Comparison of ENCODE assay signal across 20 cellular contexts in the genomic region with DNA sequence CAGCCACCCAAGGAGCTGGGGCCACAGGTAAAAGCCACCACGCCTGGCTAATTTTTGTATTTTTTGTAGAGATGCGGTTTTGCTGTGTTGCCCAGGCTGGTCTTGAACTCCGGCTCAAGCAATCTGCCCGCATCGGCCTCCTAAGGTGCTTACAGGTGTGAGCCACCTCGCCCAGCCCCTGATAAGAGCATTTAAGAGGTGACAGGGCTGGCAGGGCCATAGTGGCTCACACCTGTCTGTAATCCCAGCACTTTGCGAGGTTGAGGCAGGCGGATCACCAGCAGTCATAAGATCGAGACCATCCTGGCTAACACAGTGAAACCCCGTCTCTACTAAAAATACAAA. TPM values are rescaled to one million over a fixed set of nuclear protein-coding genes. Genes with fewer than 3 reads are reported as not detected.
DNase-seq lines count a peak whose midpoint lies in the region; ATAC-seq, FAIRE-seq and TF ChIP-seq lines count a peak whose summit lies in the region.
"Had no signal": no experiment of that assay in that cellular context is flagged by ENCODE, and none has a peak within 500 bp of the region (broad histone marks: within the 10 kb centered on the region; RNA-seq: fewer than 3 reads in every experiment).

No MANE protein-coding gene starts in this region.

- no peak for TF ChIP-seq CTCF in GM12878 (IDR thresholded peaks at IDR 0.05 in 2 of 3, conservative IDR thresholded peaks at IDR 0.05 in 1 of 3; ENCODE audit: control insufficient read depth in 2 of 3, extremely low read depth in 1 of 3, insufficient read depth in 1 of 3, low read depth in 3 of 3, low read length in 3 of 3)
- TF ChIP-seq CTCF in lower leg skin (IDR thresholded peaks at IDR 0.05) = no peak
- no peak for TF ChIP-seq CTCF in vagina (IDR thresholded peaks at IDR 0.05)

- H3K36me3 ChIP-seq in CD8-positive, alpha-beta memory T cell (ENCODE audit: insufficient read depth, low read length) = no peaks in the 10 kb centered on the region
- H3K36me3 ChIP-seq in GM12878 (ENCODE audit: control insufficient read depth in 2 of 2, insufficient read depth in 2 of 2, low read length in 1 of 2) (peaks cover 3 to 9% of the 10 kb centered on the region in 2 experiments; a peak in 3 of 4 replicates), neuronal stem cell (replicated peaks in 1 of 2; ENCODE audit: control insufficient read depth in 2 of 2, insufficient read depth in 2 of 2, low read length in 2 of 2) (peaks cover 19 to 20% of the 10 kb centered on the region in 2 donors), vagina (peaks cover 0 to 26% of the 10 kb centered on the region in 2 donors)
- H3K36me3 ChIP-seq: SJCRH30 had no signal

- no peak overlapping the region for H3K18ac ChIP-seq in neuronal stem cell (ENCODE audit: low read length)

- SMC1A ChIA-PET in GM12878 (lab: Charles Lee; ENCODE audit: uncharacterized antibody, unreplicated experiment) = interaction anchor here (0.8 to 0.9 kb wide), 2 partner anchors 12 to 400 kb away, joined by 3 to 4 read pairs; no protein-coding TSS in a partner anchor

- POLR2A ChIA-PET in CD8-positive, alpha-beta memory T cell (lab: Charles Lee) = interaction anchor here (0.6 to 4.7 kb wide), 6 partner anchors 9 to 51 kb away, joined by 3 to 40 read pairs (median 5); partner anchors contain the start of genes ANKRD39 and CNNM3
- POLR2A ChIA-PET in GM12878 (lab: Charles Lee) = interaction anchor here (0.6 to 0.7 kb wide), 2 partner anchors 34 to 47 kb away, joined by 3 to 4 read pairs; no protein-coding TSS in a partner anchor

- no peak overlapping the region for H3K4ac ChIP-seq in neuronal stem cell (ENCODE audit: low read length)

- peaks cover 5% of the 10 kb centered on the region for H3K79me1 ChIP-seq in neuronal stem cell (ENCODE audit: low read depth, low read length)

- TF ChIP-seq EP300 in GM12878 (IDR thresholded peaks at IDR 0.05; ENCODE audit: borderline replicate concordance in 1 of 2, control insufficient read depth in 1 of 2, low read depth in 2 of 2, low read length in 2 of 2) = no peak

- H3K27me3 ChIP-seq in CD8-positive, alpha-beta memory T cell (ENCODE audit: insufficient read depth, low read length, poor library complexity, severe bottlenecking) = no peaks in the 10 kb centered on the region
- H3K27me3 ChIP-seq in GM12878 (replicated peaks in 1 of 2; ENCODE audit: control insufficient read depth in 2 of 2, insufficient read depth in 2 of 2, low read length in 1 of 2) = no peaks in the 10 kb centered on the region
- H3K27me3 ChIP-seq in neuronal stem cell (ENCODE audit: control insufficient read depth in 3 of 3, insufficient read depth in 3 of 3, low read depth in 1 of 3, low read length in 3 of 3) = no peaks in the 10 kb centered on the region
- H3K27me3 ChIP-seq in vagina = no peaks in the 10 kb centered on the region
- H3K27me3 ChIP-seq: BLaER1, body of pancreas, SJCRH30, transverse colon had no signal

- peak overlapping the region; percentile 71 for H3K14ac ChIP-seq in neuronal stem cell (ENCODE audit: low read length)

- H4K20me1 ChIP-seq in GM12878 (ENCODE audit: control insufficient read depth, insufficient read depth) = no peaks in the 10 kb centered on the region
- H4K20me1 ChIP-seq: BLaER1 had no signal

- no peak overlapping the region for H4K91ac ChIP-seq in neuronal stem cell (ENCODE audit: low read depth, low read length, poor library complexity)

- H2AK5ac ChIP-seq in neuronal stem cell (ENCODE audit: low read depth, low read length) = no peak overlapping the region

- peak overlapping the region; percentile 69 for H3K27ac ChIP-seq in CD8-positive, alpha-beta memory T cell (ENCODE audit: low read depth, low read length)
- H3K27ac ChIP-seq in GM12878 (ENCODE audit: control insufficient read depth, insufficient read depth) (no peak overlapping the region; the same call in 1 of the 2 replicates), neuronal stem cell (replicated peaks; ENCODE audit: low read length) (no peak overlapping the region), vagina (no peak overlapping the region)
- H3K27ac ChIP-seq: BLaER1, SJCRH30 had no signal

- H3K23ac ChIP-seq in neuronal stem cell (ENCODE audit: low read depth, low read length, poor library complexity) = no peak overlapping the region

- peaks cover 0 to 20% (median 3%) of the 10 kb centered on the region in 3 donors for H3K36me3 Mint-ChIP-seq in CD8-positive, alpha-beta memory T cell
- H3K36me3 Mint-ChIP-seq: activated naive CD8-positive, alpha-beta T cell had no signal

- FAIRE-seq in GM12878 (lab: Jason Lieb, UNC) = no peak
- FAIRE-seq: TTC549 had no signal

- DNase-seq in CD8-positive, alpha-beta memory T cell = no peak
- DNase-seq in GM12878 (ENCODE audit: low read depth, low spot score) = no peak
- DNase-seq in neuronal stem cell (ENCODE audit: low spot score) = no peak
- no peak for DNase-seq in DMS153 (lab: John Stamatoyannopoulos, UW)
- no peak for DNase-seq in lower leg skin (ENCODE audit: low spot score in 2 of 2)
- no peak for DNase-seq in vagina (ENCODE audit: extremely low spot score in 2 of 2)
- DNase-seq: body of pancreas, cortex of kidney, DMS79, erythroblast, glutamatergic neuron, midbrain, NCI-H524 treated with DMSO at 0.1 percent for 48 hours, SJCRH30, transverse colon had no signal

- TF ChIP-seq POLR2A in GM12878 (IDR thresholded peaks at IDR 0.05; ENCODE audit: low read depth, low read length) (no peak), lower leg skin (IDR thresholded peaks at IDR 0.05) (no peak), vagina (IDR thresholded peaks at IDR 0.05) (no peak)

- no peak overlapping the region for H2BK15ac ChIP-seq in neuronal stem cell (ENCODE audit: low read length)

- H3K4me2 ChIP-seq in GM12878 (ENCODE audit: control insufficient read depth, insufficient read depth) (peak overlapping the region; percentile 51), neuronal stem cell (ENCODE audit: insufficient read depth, low read length, poor library complexity, severe bottlenecking) (no peak overlapping the region)

- no peak overlapping the region for H2BK12ac ChIP-seq in neuronal stem cell (ENCODE audit: low read length)

- no peaks in the 10 kb centered on the region for H3K9me3 ChIP-seq in CD8-positive, alpha-beta memory T cell (ENCODE audit: low read length)
- H3K9me3 ChIP-seq in GM12878 (replicated peaks; ENCODE audit: control insufficient read depth, insufficient read depth, low read length) = no peaks in the 10 kb centered on the region
- H3K9me3 ChIP-seq in neuronal stem cell (replicated peaks in 1 of 2; ENCODE audit: control insufficient read depth in 2 of 2, insufficient read depth in 1 of 2, low read depth in 1 of 2, low read length in 2 of 2) = peaks cover 0 to 2% of the 10 kb centered on the region in 2 donors
- H3K9me3 ChIP-seq in vagina = no peaks in the 10 kb centered on the region
- H3K9me3 ChIP-seq: BLaER1, body of pancreas, SJCRH30, transverse colon had no signal

- H3K4me3 Mint-ChIP-seq in CD8-positive, alpha-beta memory T cell = peak overlapping the region; percentile 70 to 92 (median 85)

- no peaks in the 10 kb centered on the region for H3K79me2 ChIP-seq in GM12878 (ENCODE audit: control insufficient read depth, insufficient read depth, low read length)

- intact Hi-C loops in GM12878 (cut with micrococcal nuclease; ENCODE audit: unreplicated experiment) (no loop called here), lower leg skin (cut with DNase I; ENCODE audit: low total_unique reads) (no loop called here), vagina (cut with DNase I) (no loop called here)

- no peak overlapping the region for H4K8ac ChIP-seq in neuronal stem cell (ENCODE audit: low read depth, low read length)

- H2BK120ac ChIP-seq in neuronal stem cell (ENCODE audit: low read depth, low read length) = no peak overlapping the region

- no TSS peak for BruUV-seq in GM12878 (replicated peaks; lab: Mats Ljungman, UMichigan)

- H3K9me3 Mint-ChIP-seq in CD8-positive, alpha-beta memory T cell = no peaks in the 10 kb centered on the region

- H3K27ac Mint-ChIP-seq in CD8-positive, alpha-beta memory T cell = peak overlapping the region; percentile 91 to 99 (median 98)

- TF ChIP-seq RAD21 in GM12878 (IDR thresholded peaks at IDR 0.05; ENCODE audit: insufficient read depth, low read depth, low read length) = no peak

- in situ Hi-C loops in GM12878 (cut with MboI) = no loop called here

- H3K27me3 Mint-ChIP-seq in CD8-positive, alpha-beta memory T cell = no peaks in the 10 kb centered on the region
- H3K27me3 Mint-ChIP-seq: activated naive CD8-positive, alpha-beta T cell had no signal

- ATAC-seq in HG03354 (IDR thresholded peaks at IDR 0.05; ENCODE audit: poor library complexity, severe bottlenecking, unreplicated experiment) (peak; percentile 13), GM12878 (no peak), GM19467 (IDR thresholded peaks at IDR 0.05; ENCODE audit: unreplicated experiment) (no peak)

- 47% methylated on average over 10 of the region's 10 CpGs for WGBS in GM12878 (ENCODE audit: insufficient coverage, insufficient replicate concordance, low lambda C conversion rate, missing lambda C conversion rate)
- WGBS in neuronal stem cell (ENCODE audit: extremely low coverage in 2 of 2, insufficient read length in 2 of 2, insufficient replicate concordance in 1 of 2), 2 donors = no CpG with 5 or more reads among the region's 10 CpGs
- WGBS in lower leg skin, 2 donors = 91 to 99% methylated on average over 10 of the region's 10 CpGs

- H2BK5ac ChIP-seq in neuronal stem cell (ENCODE audit: low read length) = no peak overlapping the region

- H3K4me3 ChIP-seq in CD8-positive, alpha-beta memory T cell (ENCODE audit: low read length) = peak overlapping the region; percentile 53
- H3K4me3 ChIP-seq in GM12878 (no peak overlapping the region), neuronal stem cell (ENCODE audit: low read length in 2 of 2) (peak overlapping the region in 1 of 2 donors; percentile 52), lower leg skin (ENCODE audit: low read depth, poor library complexity, severe bottlenecking) (no peak overlapping the region), vagina (no peak overlapping the region)
- H3K4me3 ChIP-seq: BLaER1, body of pancreas, SJCRH30, transverse colon had no signal

- H3K9ac ChIP-seq in GM12878 (ENCODE audit: control insufficient read depth, insufficient read depth, low read length) (no peak overlapping the region; the same call in 1 of the 2 replicates), neuronal stem cell (ENCODE audit: low read depth, low read length, poor library complexity) (no peak overlapping the region)
- H3K9ac ChIP-seq: BLaER1 had no signal

- CTCF ChIA-PET in CD8-positive, alpha-beta memory T cell (lab: Charles Lee) = interaction anchor here (0.6 to 3.2 kb wide), 7 partner anchors 8 to 154 kb away, joined by 3 to 16 read pairs (median 6); partner anchors contain the start of genes ANKRD39, CNNM3 and CNNM4
- CTCF ChIA-PET in GM12878 (lab: Yijun Ruan, JAX) = interaction anchor here (0.6 to 1.4 kb wide), 2 partner anchors 44 to 50 kb away, joined by 3 read pairs; no protein-coding TSS in a partner anchor

- H2AFZ ChIP-seq in GM12878 (ENCODE audit: control insufficient read depth, low read depth, low read length) (no peak overlapping the region), neuronal stem cell (ENCODE audit: low read length) (no peak overlapping the region)

- peaks cover 27 to 49% (median 32%) of the 10 kb centered on the region in 3 donors for H3K4me1 Mint-ChIP-seq in CD8-positive, alpha-beta memory T cell

- RAD21 ChIA-PET in GM12878 (lab: Charles Lee; ENCODE audit: unreplicated experiment) = no interaction called here

- H3K4me1 ChIP-seq in CD8-positive, alpha-beta memory T cell (ENCODE audit: insufficient read depth, low read length) = peaks cover 31% of the 10 kb centered on the region
- peaks cover 8% of the 10 kb centered on the region for H3K4me1 ChIP-seq in GM12878 (ENCODE audit: control insufficient read depth, insufficient read depth, low read length)
- no peaks in the 10 kb centered on the region for H3K4me1 ChIP-seq in neuronal stem cell (ENCODE audit: control insufficient read depth in 2 of 2, insufficient read depth in 1 of 2, low read depth in 1 of 2, low read length in 2 of 2)
- H3K4me1 ChIP-seq in vagina = peaks cover 7% of the 10 kb centered on the region
- H3K4me1 ChIP-seq: body of pancreas had no signal

RNA-seq across cellular contexts. Expression of gene CNNM3, which starts 9.0 kb away (rescaled TPM):
- 10 to 100 TPM; 32.6 to 36.6 TPM for total RNA-seq in CD8-positive, alpha-beta memory T cell
- 13.0 TPM for polyA plus RNA-seq in CD8-positive, alpha-beta memory T cell
- 20.3 and 22.8 TPM in 2 replicates for total RNA-seq in GM12878 (2013; cell fraction: nucleolus; rRNA removed)
- total RNA-seq in GM12878 (2014; rRNA removed) (4.0 and 4.7 TPM in 2 replicates), GM12878 (2014; rRNA removed; fragmentation: Illumina TruSeq; extraction: Trizol) (2.8 and 3.2 TPM in 2 replicates), GM12878 (2021) (14.3 and 14.9 TPM in 2 replicates), lower leg skin (10 to 100 TPM; 15.4 to 30.0 (median 18.8) TPM), vagina (16.5 TPM)
- polyA plus RNA-seq in GM12878 (2011; ENCODE audit: low read depth) = 3.6 TPM
- polyA plus RNA-seq in GM12878 (2011; rRNA removed) (3.2 and 9.6 TPM in 2 replicates), GM12878 (2014; fragmentation: Illumina TruSeq; extraction: Trizol) (1.8 and 7.9 TPM in 2 replicates), GM12878 (2014; fragmentation: Nextera tagmentation; extraction: Ambion mirVana) (1 to 10 TPM in 1 of 2 experiments, under 1 TPM in 1; 0.72 to 1.9 TPM), GM12878 (2014; rRNA removed) (7.6 and 9.5 TPM in 2 replicates), GM12878 (2016; fragmentation: Nextera tagmentation; extraction: Ambion mirVana) (1 to 10 TPM; 2.6 to 3.0 TPM)
- polyA plus RNA-seq in GM12878 (2011; cell fraction: cytosol; rRNA removed) = 12.6 and 16.8 TPM in 2 replicates
- 28.6 and 33.7 TPM in 2 replicates for polyA plus RNA-seq in GM12878 (2011; cell fraction: nucleus; rRNA removed)
- polyA plus RNA-seq in GM12878 (2012) = 7.6 and 8.5 TPM in 2 replicates
- polyA minus RNA-seq in GM12878 (2011; rRNA and poly(A)+ RNA removed) = 15.1 and 29.7 TPM in 2 replicates
- polyA minus RNA-seq in GM12878 (2011; cell fraction: cytosol; rRNA and poly(A)+ RNA removed) = 14.7 and 16.7 TPM in 2 replicates
- polyA minus RNA-seq in GM12878 (2011; cell fraction: nucleus; rRNA and poly(A)+ RNA removed) = 10.8 and 21.8 TPM in 2 replicates
- 13.3 TPM for polyA plus RNA-seq in neuronal stem cell (2013, experiment 1 of 2)
- polyA plus RNA-seq in neuronal stem cell (2013, experiment 2 of 2) = 13.5 TPM

RNA-seq across cellular contexts. Expression of gene ANKRD23, which starts 36.7 kb away (rescaled TPM):
- total RNA-seq in CD8-positive, alpha-beta memory T cell = 1 to 10 TPM; 3.8 to 3.9 TPM
- 0.47 TPM for polyA plus RNA-seq in CD8-positive, alpha-beta memory T cell
- total RNA-seq in GM12878 (2013; cell fraction: nucleolus; rRNA removed) = 12.3 and 15.0 TPM in 2 replicates
- 2.7 and 3.3 TPM in 2 replicates for total RNA-seq in GM12878 (2014; rRNA removed)
- total RNA-seq in GM12878 (2014; rRNA removed; fragmentation: Illumina TruSeq; extraction: Trizol) = 2.6 and 2.8 TPM in 2 replicates
- 3.5 and 3.9 TPM in 2 replicates for total RNA-seq in GM12878 (2021)
- polyA plus RNA-seq in GM12878 (2011; ENCODE audit: low read depth) = 1.00 TPM
- 1.7 and 2.3 TPM in 2 replicates for polyA plus RNA-seq in GM12878 (2011; rRNA removed)
- polyA plus RNA-seq in GM12878 (2011; cell fraction: cytosol; rRNA removed) = 1.1 and 2.2 TPM in 2 replicates
- polyA plus RNA-seq in GM12878 (2011; cell fraction: nucleus; rRNA removed) = 17.6 and 25.2 TPM in 2 replicates
- polyA plus RNA-seq in GM12878 (2012) = 2.0 and 2.6 TPM in 2 replicates
- 1.5 and 2.0 TPM in 2 replicates for polyA plus RNA-seq in GM12878 (2014; fragmentation: Illumina TruSeq; extraction: Trizol)
- polyA plus RNA-seq in GM12878 (2014; fragmentation: Nextera tagmentation; extraction: Ambion mirVana) = under 1 TPM; 0.34 to 0.77 TPM
- 5.3 and 6.2 TPM in 2 replicates for polyA plus RNA-seq in GM12878 (2014; rRNA removed)
- polyA plus RNA-seq in GM12878 (2016; fragmentation: Nextera tagmentation; extraction: Ambion mirVana) = 1 to 10 TPM; 2.6 to 2.8 TPM
- 1.6 and 1.9 TPM in 2 replicates for polyA minus RNA-seq in GM12878 (2011; rRNA and poly(A)+ RNA removed)
- 0.94 TPM in 1 of 2 replicates, not detected in the other for polyA minus RNA-seq in GM12878 (2011; cell fraction: cytosol; rRNA and poly(A)+ RNA removed)
- polyA minus RNA-seq in GM12878 (2011; cell fraction: nucleus; rRNA and poly(A)+ RNA removed) = 3.1 and 4.7 TPM in 2 replicates
- polyA plus RNA-seq in neuronal stem cell (2013, experiment 1 of 2) = 2.3 TPM
- polyA plus RNA-seq in neuronal stem cell (2013, experiment 2 of 2) = 1.9 TPM
- 10 to 100 TPM in 1 of 4 donors, 1 to 10 TPM in 3; 4.9 to 12.4 (median 8.8) TPM for total RNA-seq in lower leg skin
- total RNA-seq in vagina = 0.98 TPM

RNA-seq across cellular contexts. Expression of gene CNNM4, which starts 46.4 kb away (rescaled TPM):
- total RNA-seq in CD8-positive, alpha-beta memory T cell = 1 to 10 TPM; 6.9 to 7.2 TPM
- 4.1 TPM for polyA plus RNA-seq in CD8-positive, alpha-beta memory T cell
- 38.9 and 42.1 TPM in 2 replicates for total RNA-seq in GM12878 (2013; cell fraction: nucleolus; rRNA removed)
- 6.6 and 9.0 TPM in 2 replicates for total RNA-seq in GM12878 (2014; rRNA removed)
- 6.4 and 7.2 TPM in 2 replicates for total RNA-seq in GM12878 (2014; rRNA removed; fragmentation: Illumina TruSeq; extraction: Trizol)
- total RNA-seq in GM12878 (2021) = 13.8 and 14.4 TPM in 2 replicates
- 7.6 TPM for polyA plus RNA-seq in GM12878 (2011; ENCODE audit: low read depth)
- 5.3 and 10.1 TPM in 2 replicates for polyA plus RNA-seq in GM12878 (2011; rRNA removed)
- polyA plus RNA-seq in GM12878 (2011; cell fraction: cytosol; rRNA removed) = 13.4 and 15.7 TPM in 2 replicates
- polyA plus RNA-seq in GM12878 (2011; cell fraction: nucleus; rRNA removed) = 14.4 and 17.6 TPM in 2 replicates
- polyA plus RNA-seq in GM12878 (2012) = 11.7 and 18.3 TPM in 2 replicates
- polyA plus RNA-seq in GM12878 (2014; fragmentation: Illumina TruSeq; extraction: Trizol) = 12.6 and 13.7 TPM in 2 replicates
- 1 to 10 TPM; 2.4 to 2.8 TPM for polyA plus RNA-seq in GM12878 (2014; fragmentation: Nextera tagmentation; extraction: Ambion mirVana)
- polyA plus RNA-seq in GM12878 (2014; rRNA removed) = 10.1 and 10.4 TPM in 2 replicates
- 1 to 10 TPM; 2.7 to 7.2 TPM for polyA plus RNA-seq in GM12878 (2016; fragmentation: Nextera tagmentation; extraction: Ambion mirVana)
- 16.5 and 23.7 TPM in 2 replicates for polyA minus RNA-seq in GM12878 (2011; rRNA and poly(A)+ RNA removed)
- 8.3 and 10.2 TPM in 2 replicates for polyA minus RNA-seq in GM12878 (2011; cell fraction: cytosol; rRNA and poly(A)+ RNA removed)
- polyA minus RNA-seq in GM12878 (2011; cell fraction: nucleus; rRNA and poly(A)+ RNA removed) = 10.4 and 13.0 TPM in 2 replicates
- polyA plus RNA-seq in neuronal stem cell (2013, experiment 1 of 2) = 20.5 TPM
- polyA plus RNA-seq in neuronal stem cell (2013, experiment 2 of 2) = 22.0 TPM
- total RNA-seq in lower leg skin = 10 to 100 TPM; 17.4 to 29.1 (median 22.2) TPM
- total RNA-seq in vagina = 8.3 TPM

RNA-seq across cellular contexts. Expression of gene ANKRD39, which starts 50.7 kb away (rescaled TPM):
- 10 to 100 TPM; 30.9 to 32.2 TPM for total RNA-seq in CD8-positive, alpha-beta memory T cell
- 29.6 TPM for polyA plus RNA-seq in CD8-positive, alpha-beta memory T cell
- total RNA-seq in GM12878 (2013; cell fraction: nucleolus; rRNA removed) = 24.3 and 25.0 TPM in 2 replicates
- total RNA-seq in GM12878 (2014; rRNA removed) (30.0 and 32.1 TPM in 2 replicates), GM12878 (2014; rRNA removed; fragmentation: Illumina TruSeq; extraction: Trizol) (11.2 and 11.5 TPM in 2 replicates), GM12878 (2021) (23.0 and 24.9 TPM in 2 replicates), lower leg skin (10 to 100 TPM in 3 of 4 donors, 1 to 10 TPM in 1; 7.6 to 15.3 (median 14.4) TPM), vagina (20.4 TPM)
- 8.5 TPM for polyA plus RNA-seq in GM12878 (2011; ENCODE audit: low read depth)
- polyA plus RNA-seq in GM12878 (2011; rRNA removed) (9.1 and 18.6 TPM in 2 replicates), GM12878 (2014; fragmentation: Illumina TruSeq; extraction: Trizol) (1.8 and 7.4 TPM in 2 replicates), GM12878 (2014; fragmentation: Nextera tagmentation; extraction: Ambion mirVana) (10 to 100 TPM; 18.0 to 22.5 TPM), GM12878 (2014; rRNA removed) (31.8 and 37.9 TPM in 2 replicates), GM12878 (2016; fragmentation: Nextera tagmentation; extraction: Ambion mirVana) (10 to 100 TPM; 30.3 to 36.2 TPM)
- 18.4 and 28.0 TPM in 2 replicates for polyA plus RNA-seq in GM12878 (2011; cell fraction: cytosol; rRNA removed)
- 25.2 and 29.1 TPM in 2 replicates for polyA plus RNA-seq in GM12878 (2011; cell fraction: nucleus; rRNA removed)
- 16.2 and 19.1 TPM in 2 replicates for polyA plus RNA-seq in GM12878 (2012)
- polyA minus RNA-seq in GM12878 (2011; rRNA and poly(A)+ RNA removed) = 7.2 and 13.4 TPM in 2 replicates
- polyA minus RNA-seq in GM12878 (2011; cell fraction: cytosol; rRNA and poly(A)+ RNA removed) = 4.2 and 4.8 TPM in 2 replicates
- polyA minus RNA-seq in GM12878 (2011; cell fraction: nucleus; rRNA and poly(A)+ RNA removed) = 4.8 and 9.9 TPM in 2 replicates
- polyA plus RNA-seq in neuronal stem cell (2013, experiment 1 of 2) = 10.5 TPM
- 9.7 TPM for polyA plus RNA-seq in neuronal stem cell (2013, experiment 2 of 2)
